ENCODE assay signal across 1 cellular context in the genomic region with DNA sequence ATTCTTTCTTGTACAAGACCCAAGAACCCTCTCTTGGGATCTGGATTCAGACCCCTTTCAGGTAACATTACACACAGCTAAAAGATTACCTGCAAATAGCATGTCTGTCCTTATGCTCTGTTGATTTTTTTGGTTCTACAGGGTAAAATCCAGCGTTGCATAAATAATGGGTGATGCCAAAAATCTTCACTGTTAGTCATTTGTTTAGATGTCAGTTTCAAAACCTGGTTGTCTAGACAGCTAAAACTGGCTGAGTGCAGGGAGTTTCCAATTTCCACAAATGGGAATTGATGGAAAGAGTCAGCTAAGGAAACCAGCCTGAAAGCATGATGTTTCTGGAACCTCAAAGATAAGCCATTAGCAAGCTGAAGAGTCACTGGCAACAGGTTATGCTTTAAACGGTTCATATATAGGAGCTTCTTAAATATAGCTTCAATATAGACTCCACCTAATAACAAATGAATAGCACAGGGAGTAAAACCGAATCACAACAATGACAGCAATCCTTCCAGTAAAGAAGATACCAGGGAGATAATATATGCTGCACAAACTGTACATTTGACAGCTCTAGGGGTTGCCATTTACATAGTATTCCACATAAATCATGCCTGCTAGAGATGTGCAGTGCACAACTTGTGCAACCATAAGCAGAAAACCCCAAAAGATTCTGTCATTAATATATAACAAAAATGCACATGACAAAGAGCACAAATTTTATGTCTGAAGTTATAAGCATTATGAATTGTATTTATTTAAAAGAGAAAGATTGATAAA.
TF ChIP-seq lines count a peak whose summit lies in the region.

No MANE protein-coding gene starts in this region.

TF ChIP-seq in K562, 482 proteins besides CTCF, POLR2A, EP300 and RAD21:
- TF ChIP-seq HDAC8 (tag; IDR thresholded peaks at IDR 0.05) = no peak
- no peak for TF ChIP-seq SPI1 (IDR thresholded peaks at IDR 0.05; ENCODE audit: borderline replicate concordance, low read depth, low read length)
- TF ChIP-seq ETV6 (IDR thresholded peaks at IDR 0.05; ENCODE audit: borderline replicate concordance in 1 of 2, low read depth in 2 of 2, low read length in 1 of 2) = no peak
- TF ChIP-seq ETV6 (CRISPR knock-in tag; IDR thresholded peaks at IDR 0.05; ENCODE audit: borderline replicate concordance) = no peak
- TF ChIP-seq POLR3A (IDR thresholded peaks at IDR 0.05; ENCODE audit: borderline replicate concordance, extremely low read depth, insufficient read depth, insufficient read length) = no peak
- no peak for TF ChIP-seq PHTF2 (CRISPR knock-in tag; IDR thresholded peaks at IDR 0.05)
- TF ChIP-seq, protein P1, sequence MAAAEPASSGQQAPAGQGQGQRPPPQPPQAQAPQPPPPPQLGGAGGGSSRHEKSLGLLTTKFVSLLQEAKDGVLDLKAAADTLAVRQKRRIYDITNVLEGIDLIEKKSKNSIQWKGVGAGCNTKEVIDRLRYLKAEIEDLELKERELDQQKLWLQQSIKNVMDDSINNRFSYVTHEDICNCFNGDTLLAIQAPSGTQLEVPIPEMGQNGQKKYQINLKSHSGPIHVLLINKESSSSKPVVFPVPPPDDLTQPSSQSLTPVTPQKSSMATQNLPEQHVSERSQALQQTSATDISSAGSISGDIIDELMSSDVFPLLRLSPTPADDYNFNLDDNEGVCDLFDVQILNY (CRISPR knock-in tag; IDR thresholded peaks at IDR 0.05) = no peak
- no peak for TF ChIP-seq ZBTB1 (CRISPR knock-in tag; IDR thresholded peaks at IDR 0.05; ENCODE audit: borderline replicate concordance, low read depth)
- TF ChIP-seq, protein P2, sequence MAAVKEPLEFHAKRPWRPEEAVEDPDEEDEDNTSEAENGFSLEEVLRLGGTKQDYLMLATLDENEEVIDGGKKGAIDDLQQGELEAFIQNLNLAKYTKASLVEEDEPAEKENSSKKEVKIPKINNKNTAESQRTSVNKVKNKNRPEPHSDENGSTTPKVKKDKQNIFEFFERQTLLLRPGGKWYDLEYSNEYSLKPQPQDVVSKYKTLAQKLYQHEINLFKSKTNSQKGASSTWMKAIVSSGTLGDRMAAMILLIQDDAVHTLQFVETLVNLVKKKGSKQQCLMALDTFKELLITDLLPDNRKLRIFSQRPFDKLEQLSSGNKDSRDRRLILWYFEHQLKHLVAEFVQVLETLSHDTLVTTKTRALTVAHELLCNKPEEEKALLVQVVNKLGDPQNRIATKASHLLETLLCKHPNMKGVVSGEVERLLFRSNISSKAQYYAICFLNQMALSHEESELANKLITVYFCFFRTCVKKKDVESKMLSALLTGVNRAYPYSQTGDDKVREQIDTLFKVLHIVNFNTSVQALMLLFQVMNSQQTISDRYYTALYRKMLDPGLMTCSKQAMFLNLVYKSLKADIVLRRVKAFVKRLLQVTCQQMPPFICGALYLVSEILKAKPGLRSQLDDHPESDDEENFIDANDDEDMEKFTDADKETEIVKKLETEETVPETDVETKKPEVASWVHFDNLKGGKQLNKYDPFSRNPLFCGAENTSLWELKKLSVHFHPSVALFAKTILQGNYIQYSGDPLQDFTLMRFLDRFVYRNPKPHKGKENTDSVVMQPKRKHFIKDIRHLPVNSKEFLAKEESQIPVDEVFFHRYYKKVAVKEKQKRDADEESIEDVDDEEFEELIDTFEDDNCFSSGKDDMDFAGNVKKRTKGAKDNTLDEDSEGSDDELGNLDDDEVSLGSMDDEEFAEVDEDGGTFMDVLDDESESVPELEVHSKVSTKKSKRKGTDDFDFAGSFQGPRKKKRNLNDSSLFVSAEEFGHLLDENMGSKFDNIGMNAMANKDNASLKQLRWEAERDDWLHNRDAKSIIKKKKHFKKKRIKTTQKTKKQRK (IDR thresholded peaks at IDR 0.05; ENCODE audit: borderline replicate concordance, low read depth, low read length) = no peak
- no peak for TF ChIP-seq ZNF586 (CRISPR knock-in tag; conservative IDR thresholded peaks at IDR 0.05)
- TF ChIP-seq, protein P3, sequence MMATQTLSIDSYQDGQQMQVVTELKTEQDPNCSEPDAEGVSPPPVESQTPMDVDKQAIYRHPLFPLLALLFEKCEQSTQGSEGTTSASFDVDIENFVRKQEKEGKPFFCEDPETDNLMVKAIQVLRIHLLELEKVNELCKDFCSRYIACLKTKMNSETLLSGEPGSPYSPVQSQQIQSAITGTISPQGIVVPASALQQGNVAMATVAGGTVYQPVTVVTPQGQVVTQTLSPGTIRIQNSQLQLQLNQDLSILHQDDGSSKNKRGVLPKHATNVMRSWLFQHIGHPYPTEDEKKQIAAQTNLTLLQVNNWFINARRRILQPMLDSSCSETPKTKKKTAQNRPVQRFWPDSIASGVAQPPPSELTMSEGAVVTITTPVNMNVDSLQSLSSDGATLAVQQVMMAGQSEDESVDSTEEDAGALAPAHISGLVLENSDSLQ (IDR thresholded peaks at IDR 0.05) = peak; percentile 61
- TF ChIP-seq MXI1 (IDR thresholded peaks at IDR 0.05; ENCODE audit: low read depth, low read length) = no peak
- TF ChIP-seq, protein P4, sequence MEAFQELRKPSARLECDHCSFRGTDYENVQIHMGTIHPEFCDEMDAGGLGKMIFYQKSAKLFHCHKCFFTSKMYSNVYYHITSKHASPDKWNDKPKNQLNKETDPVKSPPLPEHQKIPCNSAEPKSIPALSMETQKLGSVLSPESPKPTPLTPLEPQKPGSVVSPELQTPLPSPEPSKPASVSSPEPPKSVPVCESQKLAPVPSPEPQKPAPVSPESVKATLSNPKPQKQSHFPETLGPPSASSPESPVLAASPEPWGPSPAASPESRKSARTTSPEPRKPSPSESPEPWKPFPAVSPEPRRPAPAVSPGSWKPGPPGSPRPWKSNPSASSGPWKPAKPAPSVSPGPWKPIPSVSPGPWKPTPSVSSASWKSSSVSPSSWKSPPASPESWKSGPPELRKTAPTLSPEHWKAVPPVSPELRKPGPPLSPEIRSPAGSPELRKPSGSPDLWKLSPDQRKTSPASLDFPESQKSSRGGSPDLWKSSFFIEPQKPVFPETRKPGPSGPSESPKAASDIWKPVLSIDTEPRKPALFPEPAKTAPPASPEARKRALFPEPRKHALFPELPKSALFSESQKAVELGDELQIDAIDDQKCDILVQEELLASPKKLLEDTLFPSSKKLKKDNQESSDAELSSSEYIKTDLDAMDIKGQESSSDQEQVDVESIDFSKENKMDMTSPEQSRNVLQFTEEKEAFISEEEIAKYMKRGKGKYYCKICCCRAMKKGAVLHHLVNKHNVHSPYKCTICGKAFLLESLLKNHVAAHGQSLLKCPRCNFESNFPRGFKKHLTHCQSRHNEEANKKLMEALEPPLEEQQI (IDR thresholded peaks at IDR 0.05) = no peak
- no peak for TF ChIP-seq SNIP1 (IDR thresholded peaks at IDR 0.05; ENCODE audit: low read depth)
- TF ChIP-seq, protein P5, sequence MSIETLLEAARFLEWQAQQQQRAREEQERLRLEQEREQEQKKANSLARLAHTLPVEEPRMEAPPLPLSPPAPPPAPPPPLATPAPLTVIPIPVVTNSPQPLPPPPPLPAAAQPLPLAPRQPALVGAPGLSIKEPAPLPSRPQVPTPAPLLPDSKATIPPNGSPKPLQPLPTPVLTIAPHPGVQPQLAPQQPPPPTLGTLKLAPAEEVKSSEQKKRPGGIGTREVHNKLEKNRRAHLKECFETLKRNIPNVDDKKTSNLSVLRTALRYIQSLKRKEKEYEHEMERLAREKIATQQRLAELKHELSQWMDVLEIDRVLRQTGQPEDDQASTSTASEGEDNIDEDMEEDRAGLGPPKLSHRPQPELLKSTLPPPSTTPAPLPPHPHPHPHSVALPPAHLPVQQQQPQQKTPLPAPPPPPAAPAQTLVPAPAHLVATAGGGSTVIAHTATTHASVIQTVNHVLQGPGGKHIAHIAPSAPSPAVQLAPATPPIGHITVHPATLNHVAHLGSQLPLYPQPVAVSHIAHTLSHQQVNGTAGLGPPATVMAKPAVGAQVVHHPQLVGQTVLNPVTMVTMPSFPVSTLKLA (conservative IDR thresholded peaks at IDR 0.05) = 0 out of 4 replicates have a peak, but pooled peaks of 1 of the 2 experiments have one; percentile 1
- TF ChIP-seq, protein P6, sequence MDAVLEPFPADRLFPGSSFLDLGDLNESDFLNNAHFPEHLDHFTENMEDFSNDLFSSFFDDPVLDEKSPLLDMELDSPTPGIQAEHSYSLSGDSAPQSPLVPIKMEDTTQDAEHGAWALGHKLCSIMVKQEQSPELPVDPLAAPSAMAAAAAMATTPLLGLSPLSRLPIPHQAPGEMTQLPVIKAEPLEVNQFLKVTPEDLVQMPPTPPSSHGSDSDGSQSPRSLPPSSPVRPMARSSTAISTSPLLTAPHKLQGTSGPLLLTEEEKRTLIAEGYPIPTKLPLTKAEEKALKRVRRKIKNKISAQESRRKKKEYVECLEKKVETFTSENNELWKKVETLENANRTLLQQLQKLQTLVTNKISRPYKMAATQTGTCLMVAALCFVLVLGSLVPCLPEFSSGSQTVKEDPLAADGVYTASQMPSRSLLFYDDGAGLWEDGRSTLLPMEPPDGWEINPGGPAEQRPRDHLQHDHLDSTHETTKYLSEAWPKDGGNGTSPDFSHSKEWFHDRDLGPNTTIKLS (IDR thresholded peaks at IDR 0.05; ENCODE audit: borderline replicate concordance, low read depth) = no peak
- TF ChIP-seq, protein P7, sequence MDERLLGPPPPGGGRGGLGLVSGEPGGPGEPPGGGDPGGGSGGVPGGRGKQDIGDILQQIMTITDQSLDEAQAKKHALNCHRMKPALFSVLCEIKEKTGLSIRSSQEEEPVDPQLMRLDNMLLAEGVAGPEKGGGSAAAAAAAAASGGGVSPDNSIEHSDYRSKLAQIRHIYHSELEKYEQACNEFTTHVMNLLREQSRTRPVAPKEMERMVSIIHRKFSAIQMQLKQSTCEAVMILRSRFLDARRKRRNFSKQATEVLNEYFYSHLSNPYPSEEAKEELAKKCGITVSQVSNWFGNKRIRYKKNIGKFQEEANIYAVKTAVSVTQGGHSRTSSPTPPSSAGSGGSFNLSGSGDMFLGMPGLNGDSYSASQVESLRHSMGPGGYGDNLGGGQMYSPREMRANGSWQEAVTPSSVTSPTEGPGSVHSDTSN (CRISPR knock-in tag; IDR thresholded peaks at IDR 0.05; ENCODE audit: low read depth) = no peak
- TF ChIP-seq, protein P7 (tag; conservative IDR thresholded peaks at IDR 0.05; ENCODE audit: low read depth) = peak; percentile 52; the same call in 1 of the 2 replicates
- peak; percentile 73 for TF ChIP-seq MEIS2 (IDR thresholded peaks at IDR 0.05; ENCODE audit: partially characterized antibody)
- TF ChIP-seq YY1 (IDR thresholded peaks at IDR 0.05; ENCODE audit: borderline replicate concordance in 1 of 3, control insufficient read depth in 1 of 3, extremely low read depth in 1 of 3, insufficient read depth in 3 of 3, insufficient read length in 1 of 3, insufficient replicate concordance in 2 of 3, low read depth in 1 of 3, low read length in 2 of 3) = no peak
